8 cellular contexts compared by ENCODE assay signal in the genomic region with DNA sequence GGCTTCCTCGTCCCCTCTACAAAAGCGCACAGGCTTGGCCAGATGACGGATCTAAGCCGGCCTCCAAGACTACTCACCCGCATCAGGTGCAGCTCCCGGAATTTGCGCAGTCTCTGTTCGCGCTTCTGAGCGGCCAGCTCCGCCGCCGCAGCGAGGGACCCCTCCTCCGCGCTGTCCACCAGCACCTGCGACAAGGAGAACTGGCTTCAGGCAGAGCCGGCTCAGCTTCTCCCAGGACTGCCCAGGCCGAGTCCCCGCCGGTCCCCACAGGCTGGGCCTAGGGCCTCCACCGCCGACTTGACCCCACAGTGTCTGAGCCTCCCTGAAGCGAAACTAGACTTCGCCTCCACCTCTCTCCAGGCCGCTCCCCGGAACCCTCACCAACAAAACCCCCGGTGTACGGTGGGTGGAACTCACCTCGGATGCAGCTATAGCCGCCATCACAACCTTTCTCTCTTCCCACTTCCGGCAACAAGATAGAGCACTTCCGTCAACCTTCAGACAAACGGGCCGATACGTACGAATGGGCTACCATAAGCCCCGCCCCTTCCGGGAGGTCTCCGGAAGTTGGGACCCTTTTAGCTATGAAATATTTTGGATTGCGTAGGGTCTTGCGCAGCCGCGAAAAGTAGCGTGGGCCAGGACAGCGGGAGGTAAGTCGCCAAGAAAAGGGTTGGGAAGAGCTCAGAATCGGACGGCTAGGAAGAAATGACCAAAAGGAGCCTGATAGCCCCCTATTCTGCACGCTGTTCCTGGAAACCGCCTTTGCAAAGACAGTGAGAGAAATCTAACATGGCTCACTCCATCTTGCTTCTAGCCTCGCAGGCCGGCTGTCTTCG. TPM values are rescaled to one million over a fixed set of nuclear protein-coding genes. Genes with fewer than 3 reads are reported as not detected.
DNase-seq lines count a peak whose midpoint lies in the region; ATAC-seq, FAIRE-seq and TF ChIP-seq lines count a peak whose summit lies in the region.

A gene (minus strand): TSS at position 476 of the 839 bp plus-strand sequence. CDS start 35 bp downstream, at position 441.

- H3K79me2 ChIP-seq in mammary epithelial cell (ENCODE audit: insufficient read depth, low read length), result peaks cover 51% of the 10 kb centered on the region

- intact Hi-C loops in A673 (cut with micrococcal nuclease; ENCODE audit: unreplicated experiment), result no loop called here
- intact Hi-C loops in mammary epithelial cell (cut with micrococcal nuclease), result no loop called here

- H3K4me1 ChIP-seq in A673 (ENCODE audit: insufficient read depth, low read length, poor library complexity, severe bottlenecking) (peaks cover 12% of the 10 kb centered on the region), mammary epithelial cell (ENCODE audit: insufficient read depth, low read length) (peaks cover 25% of the 10 kb centered on the region), small intestine (ENCODE audit: control insufficient read depth in 2 of 2, insufficient read depth in 1 of 2, low read depth in 1 of 2, low read length in 1 of 2) (peaks cover 0 to 2% of the 10 kb centered on the region in 2 donors)

- in situ Hi-C loops in mammary epithelial cell (cut with MboI; ENCODE audit: low sequenced_read_pairs in 2 of 2), result loop anchor here in 1 of 2 donors (25.0 kb wide), 1 partner anchor 580 kb away; a partner anchor contains a TSS

- H3K9me3 ChIP-seq in A673 (ENCODE audit: low read depth, low read length, poor library complexity, severe bottlenecking) (no peaks in the 10 kb centered on the region), mammary epithelial cell (replicated peaks; ENCODE audit: insufficient read depth, low read length) (no peaks in the 10 kb centered on the region), small intestine (ENCODE audit: control insufficient read depth, low read depth) (no peaks in the 10 kb centered on the region)

- peak within 1 kb of the TSS; percentile 82 for H3K27ac ChIP-seq in A673 (ENCODE audit: low read depth, low read length, poor library complexity, severe bottlenecking)
- peak within 1 kb of the TSS; percentile 93 for H3K27ac ChIP-seq in VCaP
- H3K27ac ChIP-seq in mammary epithelial cell (ENCODE audit: insufficient read depth, low read depth, low read length), result peak within 1 kb of the TSS; percentile 94
- peak within 1 kb of the TSS; percentile 86 to 97 for H3K27ac ChIP-seq in small intestine (ENCODE audit: low read depth in 1 of 2, low read length in 1 of 2)

- H3K36me3 ChIP-seq in A673 (ENCODE audit: insufficient read depth, low read length, poor library complexity, severe bottlenecking) (peaks cover 18% of the 10 kb centered on the region), mammary epithelial cell (ENCODE audit: insufficient read depth, low read length) (peaks cover 2% of the 10 kb centered on the region), small intestine (ENCODE audit: control insufficient read depth in 2 of 2, insufficient read depth in 2 of 2, low read length in 2 of 2) (peaks cover 2 to 13% of the 10 kb centered on the region in 2 donors)

- DNase-seq in A673 (ENCODE audit: low spot score) (peak; percentile 97), NCI-H2196 treated with DMSO at 0.1 percent for 48 hours (lab: John Stamatoyannopoulos, UW; ENCODE audit: unreplicated experiment) (peak; percentile 84), mammary epithelial cell (peak; percentile 83), iPS-NIHi11 (ENCODE audit: low spot score) (peak; percentile 96), small intestine (peak; percentile 91)

- peak within 1 kb of the TSS; percentile 85 for H3K4me2 ChIP-seq in mammary epithelial cell (ENCODE audit: insufficient read depth, low read depth, low read length)

- H3K9ac ChIP-seq in mammary epithelial cell (ENCODE audit: insufficient read depth, low read length), result peak within 1 kb of the TSS; percentile 94

- H3K4me3 ChIP-seq in A673 (ENCODE audit: low read depth, low read length, poor library complexity, severe bottlenecking) (peak within 1 kb of the TSS; percentile 66), mammary epithelial cell (replicated peaks in 1 of 3; ENCODE audit: insufficient read depth in 1 of 3, low read depth in 2 of 3, low read length in 3 of 3) (peak within 1 kb of the TSS; percentile 73 to 87 (median 85)), small intestine (ENCODE audit: low read depth in 1 of 2, low read length in 2 of 2) (peak within 1 kb of the TSS; percentile 90 to 97)

- no peak for FAIRE-seq in small intestine (lab: Jason Lieb, UNC)

- CTCF ChIA-PET in A673 (lab: Charles Lee) (no interaction called here), mammary epithelial cell (lab: Charles Lee; ENCODE audit: low non-redundant PET) (no interaction called here)

- H4K20me1 ChIP-seq in mammary epithelial cell (ENCODE audit: insufficient read depth, low read length), result no peaks in the 10 kb centered on the region

- dilution Hi-C loops in mammary epithelial cell (cut with HindIII; ENCODE audit: low sequenced_read_pairs), result no loop called here

- no peaks in the 10 kb centered on the region for H3K27me3 ChIP-seq in A673 (replicated peaks; ENCODE audit: insufficient read depth, low read depth, low read length, poor library complexity)
- H3K27me3 ChIP-seq in mammary epithelial cell (ENCODE audit: insufficient read depth, low read length), result no peaks in the 10 kb centered on the region
- H3K27me3 ChIP-seq in small intestine (ENCODE audit: control insufficient read depth in 2 of 2, insufficient read depth in 2 of 2, low read length in 2 of 2), result no peaks in the 10 kb centered on the region

- under 1% methylated on average over 42 of the region's 54 CpGs for WGBS in mammary epithelial cell (ENCODE audit: low coverage, missing lambda C conversion rate)
- 0% methylated on average over 51 to 54 of the region's 54 CpGs for WGBS in small intestine, 3 donors

- POLR2A ChIA-PET in A673 (lab: Charles Lee; ENCODE audit: low non-redundant PET), result interaction anchor here (1.7 kb wide), 1 partner anchor 15 kb away, joined by 8 read pairs; a partner anchor contains a TSS

- ATAC-seq in GM18873 (IDR thresholded peaks at IDR 0.05; ENCODE audit: low FRiP score, unreplicated experiment) (peak; percentile 68), HG03139 (IDR thresholded peaks at IDR 0.05; ENCODE audit: unreplicated experiment) (peak; percentile 72)

- TF ChIP-seq CTCF in A673 (conservative IDR thresholded peaks at IDR 0.05; ENCODE audit: low read depth, low read length) (no peak), VCaP (conservative IDR thresholded peaks at IDR 0.05) (no peak), mammary epithelial cell (conservative IDR thresholded peaks at IDR 0.05 in 1 of 2, IDR thresholded peaks at IDR 0.05 in 1 of 2; ENCODE audit: extremely low read depth in 1 of 2, insufficient read depth in 1 of 2, low read depth in 1 of 2, low read length in 2 of 2) (no peak)

- BruUV-seq in A673 (replicated peaks; lab: Mats Ljungman, UMichigan) (TSS peak; percentile 75), mammary epithelial cell (replicated peaks; lab: Mats Ljungman, UMichigan) (no TSS peak)

- H2AFZ ChIP-seq in mammary epithelial cell (ENCODE audit: low read depth, low read length), result peak within 1 kb of the TSS; percentile 89

RNA-seq across cellular contexts. Expression of the gene that starts here (rescaled TPM):
- total RNA-seq in A673 (2021), result 28.8 and 30.2 TPM in 2 replicates
- total RNA-seq in mammary epithelial cell, result 10 to 100 TPM; 20.7 to 30.7 TPM
- 11.9 TPM for polyA plus RNA-seq in mammary epithelial cell
- 2.1 TPM for polyA minus RNA-seq in mammary epithelial cell
- polyA plus RNA-seq in small intestine, result 100 to 1,000 TPM in 2 of 3 donors, 10 to 100 TPM in 1; 68.6 to 136 (median 113) TPM

Comparison
In these comparisons a context has a peak if more than half of its experiments do, and no peak if none do; other contexts are left out.
1. Peak in every context shown above with its lines: DNase-seq, ATAC-seq, H3K4me3 ChIP-seq and H3K27ac ChIP-seq.